39 cellular contexts compared by ENCODE assay signal in the genomic region with DNA sequence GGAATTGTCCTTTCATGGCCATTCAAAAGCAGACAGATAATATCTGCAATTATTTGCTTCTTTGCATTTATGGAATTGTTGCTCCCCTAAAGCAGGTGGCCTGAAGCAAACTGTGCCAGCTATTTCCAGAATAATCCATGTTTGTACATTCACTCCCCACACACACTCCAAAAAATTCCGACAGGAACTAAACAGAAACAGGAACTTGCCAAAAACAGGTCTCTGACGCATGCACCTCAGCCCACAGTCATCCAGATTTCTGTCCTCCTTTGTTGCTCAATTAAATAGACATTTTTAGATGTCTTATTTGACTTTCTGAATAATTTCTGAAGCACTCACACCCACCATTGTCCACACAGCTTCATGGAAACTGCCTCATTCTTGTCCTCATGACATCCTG.
A peak's percentile ranks its signal among the peaks of the same experiment; 100 is the strongest.
DNase-seq lines count a peak whose midpoint lies in the region; ATAC-seq, FAIRE-seq and TF ChIP-seq lines count a peak whose summit lies in the region.
"Had no signal": no experiment of that assay in that cellular context is flagged by ENCODE, and none has a peak within 500 bp of the region (broad histone marks: within the 10 kb centered on the region; RNA-seq: fewer than 3 reads in every experiment).

No MANE protein-coding gene starts in this region.

- DNase-seq in left ventricle myocardium inferior (no peak), right cardiac atrium (no peak), choroid plexus epithelial cell (ENCODE audit: low read depth) (peak; percentile 4), mesothelial cell of epicardium (ENCODE audit: low spot score in 2 of 2, unreplicated experiment in 2 of 2) (no peak), NCI-H1092 (lab: John Stamatoyannopoulos, UW) (no peak), ureter (ENCODE audit: low spot score) (no peak), kidney (no peak)
- no peak for DNase-seq in activated CD4-positive, CD25-positive, alpha-beta regulatory T cell (lab: John Stamatoyannopoulos, UW)
- DNase-seq: activated CD4-positive, alpha-beta T cell treated with anti-CD3 and anti-CD28 coated beads, Interleukin-2, amount 50 U/mL, for 4 hours; activated CD8-positive, alpha-beta memory T cell treated with anti-CD3 and anti-CD28 coated beads, Interleukin-2, amount 10 ng/mL, durations not matched to agents 7 days and 5 days; activated gamma-delta T cell; activated naive CD8-positive, alpha-beta T cell treated with anti-CD3 and anti-CD28 coated beads, Interleukin-2, amount 50 U/mL, for 24 hours; activated T-cell treated with anti-CD3 and anti-CD28 coated beads, Interleukin-2, amount 50 U/mL, for 4 hours; AML-193; CD4-positive, alpha-beta T cell; cerebellar nuclear complex; dorsolateral prefrontal cortex; GM23248; left ventricle myocardium superior; midbrain; naive thymus-derived CD4-positive, alpha-beta T cell; NCI-H1417 treated with DMSO at 0.1 percent for 48 hours; NCI-H2081; NCI-H2227 treated with DMSO at 0.1 percent for 48 hours; NCI-H526; PC-3; stimulated activated CD4-positive, alpha-beta T cell treated with anti-CD3 and anti-CD28 coated beads, Interleukin-15, amount 100 ng/mL, for 24 hours; substantia nigra; upper lobe of left lung had no signal

- no peak overlapping the region for H3K9ac ChIP-seq in kidney (ENCODE audit: low read length in 2 of 2)
- H3K9ac ChIP-seq: GM23248 had no signal

- no peaks in the 10 kb centered on the region for H3K4me1 ChIP-seq in left ventricle myocardium inferior
- H3K4me1 ChIP-seq in right cardiac atrium (ENCODE audit: control insufficient read depth, insufficient read depth, low read length), result peaks cover 3% of the 10 kb centered on the region
- no peaks in the 10 kb centered on the region for H3K4me1 ChIP-seq in kidney (ENCODE audit: control insufficient read depth in 1 of 2, insufficient read depth in 1 of 2, low read depth in 1 of 2, low read length in 2 of 2)
- H3K4me1 ChIP-seq: prostate gland, upper lobe of left lung had no signal

- H3K27me3 ChIP-seq in left ventricle myocardium inferior (ENCODE audit: low read depth), result no peaks in the 10 kb centered on the region
- no peaks in the 10 kb centered on the region for H3K27me3 ChIP-seq in right cardiac atrium (ENCODE audit: control insufficient read depth, insufficient read depth)
- H3K27me3 ChIP-seq: dorsolateral prefrontal cortex, neutrophil, upper lobe of left lung had no signal

- H3K27ac ChIP-seq in left ventricle myocardium inferior (replicated peaks), result peak overlapping the region; percentile 36
- no peak overlapping the region for H3K27ac ChIP-seq in right cardiac atrium (ENCODE audit: low read length)
- H3K27ac ChIP-seq in kidney (ENCODE audit: low read depth in 2 of 2, low read length in 2 of 2), result no peak overlapping the region
- H3K27ac ChIP-seq: GM23248, neutrophil, prostate gland, upper lobe of left lung had no signal

- FAIRE-seq in kidney (lab: Jason Lieb, UNC), result no peak
- FAIRE-seq: A204.1, islet of Langerhans, TTC549 had no signal

- peaks cover 17% of the 10 kb centered on the region for H3K9me3 ChIP-seq in left ventricle myocardium inferior (replicated peaks)
- H3K9me3 ChIP-seq in right cardiac atrium (ENCODE audit: control insufficient read depth, low read length), result no peaks in the 10 kb centered on the region
- H3K9me3 ChIP-seq in kidney (ENCODE audit: control insufficient read depth in 1 of 2, low read length in 2 of 2), result no peaks in the 10 kb centered on the region
- H3K9me3 ChIP-seq: neutrophil, prostate gland, upper lobe of left lung had no signal

- TF ChIP-seq CTCF in left ventricle myocardium inferior (IDR thresholded peaks at IDR 0.05; ENCODE audit: borderline replicate concordance) (no peak), choroid plexus epithelial cell (conservative IDR thresholded peaks at IDR 0.05; ENCODE audit: low read depth, low read length) (no peak), mesothelial cell of epicardium (IDR thresholded peaks at IDR 0.05; ENCODE audit: unreplicated experiment) (no peak), kidney (IDR thresholded peaks at IDR 0.05; ENCODE audit: borderline replicate concordance, extremely low read depth, insufficient read depth) (no peak)

- H3K36me3 ChIP-seq in left ventricle myocardium inferior (no peaks in the 10 kb centered on the region), kidney (ENCODE audit: control insufficient read depth in 1 of 2, insufficient read depth in 2 of 2, low read length in 2 of 2) (no peaks in the 10 kb centered on the region)
- H3K36me3 ChIP-seq: neutrophil, prostate gland, upper lobe of left lung had no signal

- H3K4me3 Mint-ChIP-seq in mesothelial cell of epicardium, result no peak overlapping the region
- H3K4me3 Mint-ChIP-seq: activated CD8-positive, alpha-beta memory T cell treated with anti-CD3 and anti-CD28 coated beads, Interleukin-2, amount 10 ng/mL, durations not matched to agents 7 days and 5 days; activated naive CD8-positive, alpha-beta T cell treated with anti-CD3 and anti-CD28 coated beads, Interleukin-2, amount 50 U/mL, for 24 hours; activated T-cell treated with anti-CD3 and anti-CD28 coated beads, Interleukin-2, amount 50 U/mL, for 4 hours; CD4-positive, alpha-beta T cell; IgD-negative memory B cell; naive thymus-derived CD4-positive, alpha-beta T cell; stimulated activated memory B cell treated with anti-CD40 and anti-IgM and Interleukin-4, amounts not matched to agents 10 μg/mL and 1 μg/mL and 100 μg/mL, for 72 hours; T-helper 1 cell treated with Interleukin-12 subunit alpha and Interleukin-12 subunit beta and Interleukin-4 antibody, amounts not matched to agents 30 μg/mL and 1 μg/mL, for 36 hours had no signal

- H3K27me3 Mint-ChIP-seq in mesothelial cell of epicardium (ENCODE audit: low read depth), result no peaks in the 10 kb centered on the region
- H3K27me3 Mint-ChIP-seq: activated CD8-positive, alpha-beta memory T cell treated with anti-CD3 and anti-CD28 coated beads, Interleukin-2, amount 10 ng/mL, durations not matched to agents 7 days and 5 days; activated naive CD8-positive, alpha-beta T cell treated with anti-CD3 and anti-CD28 coated beads, Interleukin-2, amount 50 U/mL, for 24 hours; CD4-positive, alpha-beta T cell; IgD-negative memory B cell; stimulated activated memory B cell treated with anti-CD40 and anti-IgM and Interleukin-4, amounts not matched to agents 10 μg/mL and 1 μg/mL and 100 μg/mL, for 72 hours had no signal

- H3K36me3 Mint-ChIP-seq in mesothelial cell of epicardium, result peaks cover 8% of the 10 kb centered on the region
- H3K36me3 Mint-ChIP-seq: activated CD8-positive, alpha-beta memory T cell treated with anti-CD3 and anti-CD28 coated beads, Interleukin-2, amount 10 ng/mL, durations not matched to agents 7 days and 5 days; IgD-negative memory B cell; stimulated activated memory B cell treated with anti-CD40 and anti-IgM and Interleukin-4, amounts not matched to agents 10 μg/mL and 1 μg/mL and 100 μg/mL, for 72 hours had no signal

- peak overlapping the region; percentile 14 for H3K27ac Mint-ChIP-seq in mesothelial cell of epicardium
- H3K27ac Mint-ChIP-seq: activated CD8-positive, alpha-beta memory T cell treated with anti-CD3 and anti-CD28 coated beads, Interleukin-2, amount 10 ng/mL, durations not matched to agents 7 days and 5 days; activated naive CD8-positive, alpha-beta T cell treated with anti-CD3 and anti-CD28 coated beads, Interleukin-2, amount 50 U/mL, for 24 hours; CD4-positive, alpha-beta T cell; IgD-negative memory B cell; naive thymus-derived CD4-positive, alpha-beta T cell; stimulated activated memory B cell treated with anti-CD40 and anti-IgM and Interleukin-4, amounts not matched to agents 10 μg/mL and 1 μg/mL and 100 μg/mL, for 72 hours; T-helper 1 cell treated with Interleukin-12 subunit alpha and Interleukin-12 subunit beta and Interleukin-4 antibody, amounts not matched to agents 30 μg/mL and 1 μg/mL, for 36 hours had no signal

- peaks cover 34% of the 10 kb centered on the region for H3K9me3 Mint-ChIP-seq in mesothelial cell of epicardium

- intact Hi-C loops in left ventricle myocardium inferior (cut with micrococcal nuclease), result no loop called here
- intact Hi-C loops in right cardiac atrium (cut with DNase I), result no loop called here
- intact Hi-C loops in kidney (cut with DNase I), result no loop called here

- no peak overlapping the region for H3K4me3 ChIP-seq in left ventricle myocardium inferior
- no peak overlapping the region for H3K4me3 ChIP-seq in right cardiac atrium (ENCODE audit: low read length)
- no peak overlapping the region for H3K4me3 ChIP-seq in choroid plexus epithelial cell (ENCODE audit: low read depth, low read length)
- H3K4me3 ChIP-seq in kidney (ENCODE audit: low read length in 2 of 2), result no peak overlapping the region
- H3K4me3 ChIP-seq: dorsolateral prefrontal cortex, GM23248, prostate gland, upper lobe of left lung had no signal

- WGBS in right cardiac atrium, result 64% methylated on average over 2 of the region's 2 CpGs

- no peak for ATAC-seq in right cardiac atrium
- ATAC-seq: activated CD4-positive, CD25-positive, alpha-beta regulatory T cell treated with anti-CD3 and anti-CD28 coated beads, Interleukin-2, amount 50 U/mL, for 24 hours; activated CD8-positive, alpha-beta memory T cell treated with anti-CD3 and anti-CD28 coated beads, Interleukin-2, amount 10 ng/mL, durations not matched to agents 7 days and 5 days; activated naive CD8-positive, alpha-beta T cell treated with anti-CD3 and anti-CD28 coated beads, Interleukin-2, amount 50 U/mL, for 24 hours; activated T-cell treated with anti-CD3 and anti-CD28 coated beads, Interleukin-2, amount 50 U/mL, for 4 hours; left ventricle myocardium superior; naive thymus-derived CD4-positive, alpha-beta T cell; PC-3; SK-N-SH treated with all-trans-retinoic acid at 6 μM for 48 hours; stimulated activated memory B cell treated with anti-CD40 and anti-IgM and Interleukin-4, amounts not matched to agents 10 μg/mL and 1 μg/mL and 100 μg/mL, for 72 hours had no signal

- H3K4me1 Mint-ChIP-seq in mesothelial cell of epicardium, result peaks cover 4% of the 10 kb centered on the region
- H3K4me1 Mint-ChIP-seq: activated CD8-positive, alpha-beta memory T cell treated with anti-CD3 and anti-CD28 coated beads, Interleukin-2, amount 10 ng/mL, durations not matched to agents 7 days and 5 days; activated naive CD8-positive, alpha-beta T cell treated with anti-CD3 and anti-CD28 coated beads, Interleukin-2, amount 50 U/mL, for 24 hours; IgD-negative memory B cell; stimulated activated memory B cell treated with anti-CD40 and anti-IgM and Interleukin-4, amounts not matched to agents 10 μg/mL and 1 μg/mL and 100 μg/mL, for 72 hours had no signal
